Comparison of ENCODE assay signal across 14 cellular contexts in genomic region chr17:42107124-42107523, GRCh38. TPM values are rescaled to one million over a fixed set of nuclear protein-coding genes. Genes with fewer than 3 reads are reported as not detected.
DNase-seq lines count a peak whose midpoint lies in the region; ATAC-seq and TF ChIP-seq lines count a peak whose summit lies in the region.
"Had no signal": no experiment of that assay in that cellular context is flagged by ENCODE, and none has a peak within 500 bp of the region (broad histone marks: within the 10 kb centered on the region; RNA-seq: fewer than 3 reads in every experiment).

No MANE protein-coding gene starts in this region.

- peak overlapping the region; percentile 35 for H3K4me3 ChIP-seq in BE2C (ENCODE audit: low read depth, low read length)
- H3K4me3 ChIP-seq in GM23338, result peak overlapping the region; percentile 66

- H3K9me3 ChIP-seq in BE2C, result no peaks in the 10 kb centered on the region
- H3K9me3 ChIP-seq: gastroesophageal sphincter had no signal

- POLR2A ChIA-PET in activated naive CD8-positive, alpha-beta T cell treated with anti-CD3 and anti-CD28 coated beads, Interleukin-2, amount 10 ng/mL, durations not matched to agents 7 days and 5 days (lab: Charles Lee), result interaction anchor here (0.6 to 2.2 kb wide), 8 partner anchors 11 to 140 kb away, joined by 3 to 8 read pairs (median 4); partner anchors contain the start of genes C17orf113, CNP and DNAJC7

- no peaks in the 10 kb centered on the region for H4K20me1 ChIP-seq in GM23338 (replicated peaks; ENCODE audit: insufficient read depth)

- 0 out of 2 replicates have a peak, but pooled peaks cover 6% of the 10 kb centered on the region for H3F3A ChIP-seq in GM23338 (replicated peaks; ENCODE audit: low read depth)

- H3K4me2 ChIP-seq in GM23338, result peak overlapping the region; percentile 78

- no peaks in the 10 kb centered on the region for H3K27me3 ChIP-seq in BE2C
- H3K27me3 ChIP-seq in GM23338 (ENCODE audit: insufficient read depth), result no peaks in the 10 kb centered on the region
- H3K27me3 ChIP-seq: gastroesophageal sphincter had no signal

- ATAC-seq in GM23338 (no peak), naive B cell (ENCODE audit: low read depth in 2 of 2) (no peak), HG03139 (IDR thresholded peaks at IDR 0.05; ENCODE audit: unreplicated experiment) (no peak), HG03378 (IDR thresholded peaks at IDR 0.05; ENCODE audit: unreplicated experiment) (no peak)
- ATAC-seq in activated naive CD8-positive, alpha-beta T cell treated with anti-CD3 and anti-CD28 coated beads, Interleukin-2, amount 10 ng/mL, durations not matched to agents 7 days and 5 days (ENCODE audit: low read depth), result no peak
- no peak for ATAC-seq in stimulated activated naive B cell treated with anti-CD40 and anti-IgM and Interleukin-4, amounts not matched to agents 10 μg/mL and 1 μg/mL and 100 μg/mL, for 72 hours (replicated peaks)

- H3K36me3 ChIP-seq in BE2C (no peaks in the 10 kb centered on the region), GM23338 (ENCODE audit: insufficient read depth) (no peaks in the 10 kb centered on the region)

- H3K36me3 Mint-ChIP-seq in GM23338 (ENCODE audit: low read depth) (no peaks in the 10 kb centered on the region; the same call in 2 of the 3 replicates), naive B cell (peaks cover 4 to 8% of the 10 kb centered on the region in 2 donors)
- H3K36me3 Mint-ChIP-seq in activated naive CD8-positive, alpha-beta T cell treated with anti-CD3 and anti-CD28 coated beads, Interleukin-2, amount 10 ng/mL, durations not matched to agents 7 days and 5 days, result peaks cover 29% of the 10 kb centered on the region
- H3K36me3 Mint-ChIP-seq in stimulated activated naive B cell treated with anti-CD40 and anti-IgM and Interleukin-4, amounts not matched to agents 10 μg/mL and 1 μg/mL and 100 μg/mL, for 72 hours, result peaks cover 20 to 55% of the 10 kb centered on the region in 2 donors

- H3K9me2 ChIP-seq in GM23338 (ENCODE audit: insufficient read depth), result no peaks in the 10 kb centered on the region

- peak overlapping the region; percentile 81 for H2AFZ ChIP-seq in GM23338

- H3K27ac Mint-ChIP-seq in GM23338, result no peak overlapping the region
- no peak overlapping the region for H3K27ac Mint-ChIP-seq in activated naive CD8-positive, alpha-beta T cell treated with anti-CD3 and anti-CD28 coated beads, Interleukin-2, amount 10 ng/mL, durations not matched to agents 7 days and 5 days
- H3K27ac Mint-ChIP-seq in naive B cell, result no peak overlapping the region
- H3K27ac Mint-ChIP-seq in stimulated activated naive B cell treated with anti-CD40 and anti-IgM and Interleukin-4, amounts not matched to agents 10 μg/mL and 1 μg/mL and 100 μg/mL, for 72 hours, result no peak overlapping the region

- no peak for DNase-seq in BE2C
- no peak for DNase-seq in GM23338 (ENCODE audit: low spot score)
- DNase-seq in activated naive CD8-positive, alpha-beta T cell treated with anti-CD3 and anti-CD28 coated beads, Interleukin-2, amount 10 ng/mL, durations not matched to agents 7 days and 5 days, result no peak
- DNase-seq in naive B cell, result no peak
- no peak for DNase-seq in stimulated activated naive B cell treated with anti-CD40 and anti-IgM and Interleukin-4, amounts not matched to agents 10 μg/mL and 1 μg/mL and 100 μg/mL, for 72 hours
- no peak for DNase-seq in NCI-H774 (lab: John Stamatoyannopoulos, UW)
- DNase-seq: HCEC 1CT had no signal

- TF ChIP-seq CTCF in BE2C (IDR thresholded peaks at IDR 0.05; ENCODE audit: low read depth, low read length) (no peak), GM23338 (conservative IDR thresholded peaks at IDR 0.05; ENCODE audit: low read depth in 2 of 2) (no peak)

- H3K4me3 Mint-ChIP-seq in GM23338 (peak overlapping the region; percentile 78), naive B cell (peak overlapping the region in 5 of 8 donors; percentile 58 to 87 (median 75))
- peak overlapping the region; percentile 61 for H3K4me3 Mint-ChIP-seq in activated naive CD8-positive, alpha-beta T cell treated with anti-CD3 and anti-CD28 coated beads, Interleukin-2, amount 10 ng/mL, durations not matched to agents 7 days and 5 days
- peak overlapping the region in 1 of 2 donors; percentile 73 for H3K4me3 Mint-ChIP-seq in stimulated activated naive B cell treated with anti-CD40 and anti-IgM and Interleukin-4, amounts not matched to agents 10 μg/mL and 1 μg/mL and 100 μg/mL, for 72 hours

- H3K27me3 Mint-ChIP-seq in GM23338 (ENCODE audit: insufficient read depth, low read depth, poor library complexity) (peaks cover 27% of the 10 kb centered on the region), naive B cell (no peaks in the 10 kb centered on the region)
- H3K27me3 Mint-ChIP-seq in activated naive CD8-positive, alpha-beta T cell treated with anti-CD3 and anti-CD28 coated beads, Interleukin-2, amount 10 ng/mL, durations not matched to agents 7 days and 5 days, result no peaks in the 10 kb centered on the region
- H3K27me3 Mint-ChIP-seq in stimulated activated naive B cell treated with anti-CD40 and anti-IgM and Interleukin-4, amounts not matched to agents 10 μg/mL and 1 μg/mL and 100 μg/mL, for 72 hours, result no peaks in the 10 kb centered on the region

- H3K4me1 Mint-ChIP-seq in GM23338 (peaks cover 24% of the 10 kb centered on the region), naive B cell (peaks cover 19 to 39% (median 24%) of the 10 kb centered on the region in 3 donors)
- H3K4me1 Mint-ChIP-seq in activated naive CD8-positive, alpha-beta T cell treated with anti-CD3 and anti-CD28 coated beads, Interleukin-2, amount 10 ng/mL, durations not matched to agents 7 days and 5 days, result peaks cover 28% of the 10 kb centered on the region
- peaks cover 31% of the 10 kb centered on the region in 2 donors for H3K4me1 Mint-ChIP-seq in stimulated activated naive B cell treated with anti-CD40 and anti-IgM and Interleukin-4, amounts not matched to agents 10 μg/mL and 1 μg/mL and 100 μg/mL, for 72 hours

- H3K9me3 Mint-ChIP-seq in GM23338 (no peaks in the 10 kb centered on the region; the same call in 2 of the 3 replicates), naive B cell (no peaks in the 10 kb centered on the region)
- no peaks in the 10 kb centered on the region for H3K9me3 Mint-ChIP-seq in activated naive CD8-positive, alpha-beta T cell treated with anti-CD3 and anti-CD28 coated beads, Interleukin-2, amount 10 ng/mL, durations not matched to agents 7 days and 5 days
- no peaks in the 10 kb centered on the region for H3K9me3 Mint-ChIP-seq in stimulated activated naive B cell treated with anti-CD40 and anti-IgM and Interleukin-4, amounts not matched to agents 10 μg/mL and 1 μg/mL and 100 μg/mL, for 72 hours

- H3K4me1 ChIP-seq in BE2C (peaks cover 3% of the 10 kb centered on the region; the same call in 1 of the 2 replicates), GM23338 (ENCODE audit: insufficient read depth) (peaks cover 14% of the 10 kb centered on the region)

- H3K27ac ChIP-seq in GM23338 (ENCODE audit: low read depth), result no peak overlapping the region
- H3K27ac ChIP-seq: skin epidermis had no signal

- H3K79me2 ChIP-seq in GM23338 (replicated peaks; ENCODE audit: insufficient read depth), result no peaks in the 10 kb centered on the region

TF ChIP-seq in GM23338, 12 proteins besides CTCF, POLR2A, EP300 and RAD21:
- TF ChIP-seq CREB1 (CRISPR knock-in tag; IDR thresholded peaks at IDR 0.05; ENCODE audit: low read depth) (no peak), EZH2phosphoT487 (IDR thresholded peaks at IDR 0.05; ENCODE audit: unreplicated experiment) (no peak), JUNB (IDR thresholded peaks at IDR 0.05; ENCODE audit: unreplicated experiment) (no peak), NANOG (IDR thresholded peaks at IDR 0.05; ENCODE audit: borderline replicate concordance) (no peak), ZNF331 (CRISPR knock-in tag; IDR thresholded peaks at IDR 0.05; ENCODE audit: low read depth) (no peak)

RNA-seq across cellular contexts. Expression of gene DHX58, which starts 5.4 kb away (rescaled TPM):
- not detected for polyA plus RNA-seq in BE2C (2012; ENCODE audit: insufficient read depth, insufficient read length, low read depth)
- 4.1 and 10.5 TPM in 2 replicates for total RNA-seq in GM23338 (2014; rRNA removed; shearing (Covaris generic))
- polyA plus RNA-seq in GM23338 (2016; fragmentation: Nextera tagmentation; extraction: Ambion mirVana), result 5.4 and 6.6 TPM in 2 replicates
- 10 to 100 TPM; 68.7 to 77.6 TPM for total RNA-seq in activated naive CD8-positive, alpha-beta T cell treated with anti-CD3 and anti-CD28 coated beads, Interleukin-2, amount 10 ng/mL, durations not matched to agents 7 days and 5 days
- polyA plus RNA-seq in naive B cell (ENCODE audit: low read depth in 6 of 6), result 10 to 100 TPM in 5 of 6 donors, 1 to 10 TPM in 1; 9.4 to 22.3 (median 13.4) TPM

RNA-seq across cellular contexts. Expression of gene ZNF385C, which starts 8.9 kb away (rescaled TPM):
- 2.4 TPM for polyA plus RNA-seq in BE2C (2012; ENCODE audit: insufficient read depth, insufficient read length, low read depth)
- total RNA-seq in GM23338 (2014; rRNA removed; shearing (Covaris generic)), result 1.9 and 4.6 TPM in 2 replicates
- polyA plus RNA-seq in GM23338 (2016; fragmentation: Nextera tagmentation; extraction: Ambion mirVana), result 2.5 and 3.1 TPM in 2 replicates
- total RNA-seq in activated naive CD8-positive, alpha-beta T cell treated with anti-CD3 and anti-CD28 coated beads, Interleukin-2, amount 10 ng/mL, durations not matched to agents 7 days and 5 days, result under 1 TPM; 0.40 to 0.58 TPM
- under 1 TPM in 1 of 6 donors, not detected in 5; 0.21 TPM for polyA plus RNA-seq in naive B cell (ENCODE audit: low read depth in 6 of 6)
- total RNA-seq: dermis blood vessel endothelial cell, gastroesophageal sphincter, M059J had no signal

RNA-seq across cellular contexts. Expression of gene KAT2A, which starts 14.0 kb away (rescaled TPM):
- polyA plus RNA-seq in BE2C (2012; ENCODE audit: insufficient read depth, insufficient read length, low read depth), result 65.6 TPM
- 25.2 and 44.5 TPM in 2 replicates for total RNA-seq in GM23338 (2014; rRNA removed; shearing (Covaris generic))
- polyA plus RNA-seq in GM23338 (2016; fragmentation: Nextera tagmentation; extraction: Ambion mirVana) (13.9 and 16.4 TPM in 2 replicates), naive B cell (ENCODE audit: low read depth in 6 of 6) (10 to 100 TPM in 4 of 6 donors, 1 to 10 TPM in 2; 5.0 to 13.5 (median 10.1) TPM)
- 10 to 100 TPM; 45.1 to 46.9 TPM for total RNA-seq in activated naive CD8-positive, alpha-beta T cell treated with anti-CD3 and anti-CD28 coated beads, Interleukin-2, amount 10 ng/mL, durations not matched to agents 7 days and 5 days

RNA-seq across cellular contexts. Expression of gene HSPB9, which starts 15.5 kb away (rescaled TPM):
- polyA plus RNA-seq in BE2C (2012; ENCODE audit: insufficient read depth, insufficient read length, low read depth), result 0.68 TPM
- total RNA-seq in GM23338 (2014; rRNA removed; shearing (Covaris generic)), result 0.52 TPM in 1 of 2 replicates, not detected in the other
- 0.26 and 0.31 TPM in 2 replicates for polyA plus RNA-seq in GM23338 (2016; fragmentation: Nextera tagmentation; extraction: Ambion mirVana)
- under 1 TPM; 0.31 to 0.36 TPM for total RNA-seq in activated naive CD8-positive, alpha-beta T cell treated with anti-CD3 and anti-CD28 coated beads, Interleukin-2, amount 10 ng/mL, durations not matched to agents 7 days and 5 days
- polyA plus RNA-seq in naive B cell (ENCODE audit: low read depth in 6 of 6), result under 1 TPM in 4 of 6 donors, not detected in 2; 0.17 to 0.37 (median 0.25) TPM
- total RNA-seq: gastroesophageal sphincter, M059J, mononuclear cell had no signal

RNA-seq across cellular contexts. Expression of gene RAB5C, which starts 47.7 kb away (rescaled TPM):
- polyA plus RNA-seq in BE2C (2012; ENCODE audit: insufficient read depth, insufficient read length, low read depth), result 319 TPM
- 53.2 and 64.2 TPM in 2 replicates for total RNA-seq in GM23338 (2014; rRNA removed; shearing (Covaris generic))
- 23.9 and 28.2 TPM in 2 replicates for polyA plus RNA-seq in GM23338 (2016; fragmentation: Nextera tagmentation; extraction: Ambion mirVana)
- 10 to 100 TPM; 86.7 to 90.5 TPM for total RNA-seq in activated naive CD8-positive, alpha-beta T cell treated with anti-CD3 and anti-CD28 coated beads, Interleukin-2, amount 10 ng/mL, durations not matched to agents 7 days and 5 days
- 100 to 1,000 TPM in 3 of 6 donors, 10 to 100 TPM in 3; 72.4 to 137 (median 94.4) TPM for polyA plus RNA-seq in naive B cell (ENCODE audit: low read depth in 6 of 6)
